Comparison of ENCODE assay signal across 18 cellular contexts in genomic region chr5:137939331-137939730, GRCh38. TPM values are rescaled to one million over a fixed set of nuclear protein-coding genes. Genes with fewer than 3 reads are reported as not detected.
DNase-seq lines count a peak whose midpoint lies in the region; ATAC-seq lines count a peak whose summit lies in the region.
"Had no signal": no experiment of that assay in that cellular context is flagged by ENCODE, and none has a peak within 500 bp of the region (broad histone marks: within the 10 kb centered on the region; RNA-seq: fewer than 3 reads in every experiment).

No MANE protein-coding gene starts in this region.

- peak; percentile 27 for ATAC-seq in activated naive CD8-positive, alpha-beta T cell treated with anti-CD3 and anti-CD28 coated beads, Interleukin-2, amount 50 U/mL, for 24 hours
- ATAC-seq in stimulated activated naive B cell treated with anti-CD40 and anti-IgM and Interleukin-4, amounts not matched to agents 10 μg/mL and 1 μg/mL and 100 μg/mL, for 72 hours (replicated peaks), result no peak
- no peak for ATAC-seq in GM21737 (IDR thresholded peaks at IDR 0.05; ENCODE audit: unreplicated experiment)
- ATAC-seq: K562, Panc1 had no signal

- H3K27ac Mint-ChIP-seq in activated naive CD4-positive, alpha-beta T cell treated with anti-CD3 and anti-CD28 coated beads, Interleukin-2, amount 50 U/mL, for 24 hours, result peak overlapping the region; percentile 93
- peak overlapping the region; percentile 35 for H3K27ac Mint-ChIP-seq in activated T-helper 1 cell treated with anti-CD3 and anti-CD28 coated beads, Interleukin-12 subunit alpha, Interleukin-12 subunit beta, Interleukin-2, Interleukin-4 antibody, amounts not matched to agents 30 ng/mL and 10 ng/mL and 1 ng/mL, durations not matched to agents 14 hours and 24 hours and 36 hours
- H3K27ac Mint-ChIP-seq in activated naive CD8-positive, alpha-beta T cell treated with anti-CD3 and anti-CD28 coated beads, Interleukin-2, amount 50 U/mL, for 24 hours, result peak overlapping the region; percentile 85
- peak overlapping the region; percentile 84 for H3K27ac Mint-ChIP-seq in stimulated activated naive B cell treated with anti-CD40 and anti-IgM and Interleukin-4, amounts not matched to agents 10 μg/mL and 1 μg/mL and 100 μg/mL, for 72 hours
- H3K27ac Mint-ChIP-seq: CD14-positive monocyte had no signal

- DNase-seq in activated naive CD4-positive, alpha-beta T cell (lab: John Stamatoyannopoulos, UW), result no peak
- DNase-seq in activated T-helper 1 cell treated with anti-CD3 and anti-CD28 coated beads, Interleukin-12 subunit alpha, Interleukin-12 subunit beta, Interleukin-2, Interleukin-4 antibody, amounts not matched to agents 30 ng/mL and 10 ng/mL and 1 ng/mL, durations not matched to agents 14 hours and 24 hours and 36 hours (ENCODE audit: low spot score), result no peak
- no peak for DNase-seq in activated naive CD8-positive, alpha-beta T cell treated with anti-CD3 and anti-CD28 coated beads, Interleukin-2, amount 50 U/mL, for 24 hours
- DNase-seq in stimulated activated naive B cell treated with anti-CD40 and anti-IgM and Interleukin-4, amounts not matched to agents 10 μg/mL and 1 μg/mL and 100 μg/mL, for 72 hours, result no peak
- DNase-seq in Kasumi-1 (lab: John Stamatoyannopoulos, UW), result no peak
- DNase-seq: ACHN, DMS79 treated with DMSO at 0.1 percent for 48 hours, H7, HFFc6, NCI-H1105 treated with DMSO at 0.1 percent for 48 hours, NCI-H1694, NCI-H2081 treated with DMSO at 0.1 percent for 48 hours had no signal

- no peaks in the 10 kb centered on the region for H3K27me3 Mint-ChIP-seq in activated naive CD4-positive, alpha-beta T cell treated with anti-CD3 and anti-CD28 coated beads, Interleukin-2, amount 50 U/mL, for 24 hours
- H3K27me3 Mint-ChIP-seq in activated T-helper 1 cell treated with anti-CD3 and anti-CD28 coated beads, Interleukin-12 subunit alpha, Interleukin-12 subunit beta, Interleukin-2, Interleukin-4 antibody, amounts not matched to agents 30 ng/mL and 10 ng/mL and 1 ng/mL, durations not matched to agents 14 hours and 24 hours and 36 hours (ENCODE audit: insufficient read depth), result no peaks in the 10 kb centered on the region
- H3K27me3 Mint-ChIP-seq in activated naive CD8-positive, alpha-beta T cell treated with anti-CD3 and anti-CD28 coated beads, Interleukin-2, amount 50 U/mL, for 24 hours, result no peaks in the 10 kb centered on the region
- H3K27me3 Mint-ChIP-seq in stimulated activated naive B cell treated with anti-CD40 and anti-IgM and Interleukin-4, amounts not matched to agents 10 μg/mL and 1 μg/mL and 100 μg/mL, for 72 hours, result no peaks in the 10 kb centered on the region

- H3K9me3 Mint-ChIP-seq in activated naive CD4-positive, alpha-beta T cell treated with anti-CD3 and anti-CD28 coated beads, Interleukin-2, amount 50 U/mL, for 24 hours, result no peaks in the 10 kb centered on the region
- no peaks in the 10 kb centered on the region for H3K9me3 Mint-ChIP-seq in activated T-helper 1 cell treated with anti-CD3 and anti-CD28 coated beads, Interleukin-12 subunit alpha, Interleukin-12 subunit beta, Interleukin-2, Interleukin-4 antibody, amounts not matched to agents 30 ng/mL and 10 ng/mL and 1 ng/mL, durations not matched to agents 14 hours and 24 hours and 36 hours
- no peaks in the 10 kb centered on the region for H3K9me3 Mint-ChIP-seq in activated naive CD8-positive, alpha-beta T cell treated with anti-CD3 and anti-CD28 coated beads, Interleukin-2, amount 50 U/mL, for 24 hours
- no peaks in the 10 kb centered on the region for H3K9me3 Mint-ChIP-seq in stimulated activated naive B cell treated with anti-CD40 and anti-IgM and Interleukin-4, amounts not matched to agents 10 μg/mL and 1 μg/mL and 100 μg/mL, for 72 hours
- H3K9me3 Mint-ChIP-seq: CD14-positive monocyte, HFFc6 had no signal

- peaks cover 15% of the 10 kb centered on the region for H3K4me1 Mint-ChIP-seq in activated naive CD4-positive, alpha-beta T cell treated with anti-CD3 and anti-CD28 coated beads, Interleukin-2, amount 50 U/mL, for 24 hours
- H3K4me1 Mint-ChIP-seq in activated T-helper 1 cell treated with anti-CD3 and anti-CD28 coated beads, Interleukin-12 subunit alpha, Interleukin-12 subunit beta, Interleukin-2, Interleukin-4 antibody, amounts not matched to agents 30 ng/mL and 10 ng/mL and 1 ng/mL, durations not matched to agents 14 hours and 24 hours and 36 hours (ENCODE audit: low read depth), result peaks cover 8% of the 10 kb centered on the region
- H3K4me1 Mint-ChIP-seq in activated naive CD8-positive, alpha-beta T cell treated with anti-CD3 and anti-CD28 coated beads, Interleukin-2, amount 50 U/mL, for 24 hours, result peaks cover 28% of the 10 kb centered on the region
- H3K4me1 Mint-ChIP-seq in stimulated activated naive B cell treated with anti-CD40 and anti-IgM and Interleukin-4, amounts not matched to agents 10 μg/mL and 1 μg/mL and 100 μg/mL, for 72 hours, result peaks cover 17 to 34% of the 10 kb centered on the region in 2 donors
- H3K4me1 Mint-ChIP-seq: CD14-positive monocyte had no signal

- H3K4me3 Mint-ChIP-seq in activated naive CD4-positive, alpha-beta T cell treated with anti-CD3 and anti-CD28 coated beads, Interleukin-2, amount 50 U/mL, for 24 hours, result no peak overlapping the region
- no peak overlapping the region for H3K4me3 Mint-ChIP-seq in activated T-helper 1 cell treated with anti-CD3 and anti-CD28 coated beads, Interleukin-12 subunit alpha, Interleukin-12 subunit beta, Interleukin-2, Interleukin-4 antibody, amounts not matched to agents 30 ng/mL and 10 ng/mL and 1 ng/mL, durations not matched to agents 14 hours and 24 hours and 36 hours
- no peak overlapping the region for H3K4me3 Mint-ChIP-seq in activated naive CD8-positive, alpha-beta T cell treated with anti-CD3 and anti-CD28 coated beads, Interleukin-2, amount 50 U/mL, for 24 hours
- no peak overlapping the region for H3K4me3 Mint-ChIP-seq in stimulated activated naive B cell treated with anti-CD40 and anti-IgM and Interleukin-4, amounts not matched to agents 10 μg/mL and 1 μg/mL and 100 μg/mL, for 72 hours
- H3K4me3 Mint-ChIP-seq: CD14-positive monocyte, HFFc6 had no signal

- intact Hi-C loops in activated T-helper 1 cell treated with anti-CD3 and anti-CD28 coated beads, Interleukin-12 subunit alpha, Interleukin-12 subunit beta, Interleukin-2, Interleukin-4 antibody, amounts not matched to agents 30 ng/mL and 10 ng/mL and 1 ng/mL, durations not matched to agents 14 hours and 24 hours and 36 hours (cut with micrococcal nuclease), result loop anchor here (2.0 to 5.0 kb wide), 2 partner anchors 47 to 57 kb away; no protein-coding TSS in a partner anchor

- peaks cover 21% of the 10 kb centered on the region for H3K36me3 Mint-ChIP-seq in activated naive CD4-positive, alpha-beta T cell treated with anti-CD3 and anti-CD28 coated beads, Interleukin-2, amount 50 U/mL, for 24 hours
- peaks cover 45% of the 10 kb centered on the region for H3K36me3 Mint-ChIP-seq in activated T-helper 1 cell treated with anti-CD3 and anti-CD28 coated beads, Interleukin-12 subunit alpha, Interleukin-12 subunit beta, Interleukin-2, Interleukin-4 antibody, amounts not matched to agents 30 ng/mL and 10 ng/mL and 1 ng/mL, durations not matched to agents 14 hours and 24 hours and 36 hours (ENCODE audit: low read depth)
- peaks cover 51% of the 10 kb centered on the region for H3K36me3 Mint-ChIP-seq in activated naive CD8-positive, alpha-beta T cell treated with anti-CD3 and anti-CD28 coated beads, Interleukin-2, amount 50 U/mL, for 24 hours (ENCODE audit: low read depth)
- H3K36me3 Mint-ChIP-seq in stimulated activated naive B cell treated with anti-CD40 and anti-IgM and Interleukin-4, amounts not matched to agents 10 μg/mL and 1 μg/mL and 100 μg/mL, for 72 hours, result peaks cover 32 to 42% of the 10 kb centered on the region in 2 donors

RNA-seq across cellular contexts. Expression of gene PKD2L2, which starts 50.1 kb away (rescaled TPM):
- not detected in 2 replicates for total RNA-seq in activated T-helper 1 cell treated with anti-CD3 and anti-CD28 coated beads, Interleukin-12 subunit alpha, Interleukin-12 subunit beta, Interleukin-2, Interleukin-4 antibody, amounts not matched to agents 30 ng/mL and 10 ng/mL and 1 ng/mL, durations not matched to agents 14 hours and 24 hours and 36 hours
- total RNA-seq: H7, HFFc6, NCI-H460 had no signal

Comparison
In these comparisons a context has a peak if more than half of its experiments do, and no peak if none do; other contexts are left out.
1. H3K27ac Mint-ChIP-seq: peak in every context shown above with its lines; median percentile 93 in activated naive CD4-positive, alpha-beta T cell treated with anti-CD3 and anti-CD28 coated beads, Interleukin-2, amount 50 U/mL, for 24 hours; 85 in activated naive CD8-positive, alpha-beta T cell treated with anti-CD3 and anti-CD28 coated beads, Interleukin-2, amount 50 U/mL, for 24 hours; 84 in stimulated activated naive B cell treated with anti-CD40 and anti-IgM and Interleukin-4, amounts not matched to agents 10 μg/mL and 1 μg/mL and 100 μg/mL, for 72 hours; 35 in activated T-helper 1 cell treated with anti-CD3 and anti-CD28 coated beads, Interleukin-12 subunit alpha, Interleukin-12 subunit beta, Interleukin-2, Interleukin-4 antibody, amounts not matched to agents 30 ng/mL and 10 ng/mL and 1 ng/mL, durations not matched to agents 14 hours and 24 hours and 36 hours.